Comparison of ENCODE assay signal across 9 cellular contexts in the genomic region with DNA sequence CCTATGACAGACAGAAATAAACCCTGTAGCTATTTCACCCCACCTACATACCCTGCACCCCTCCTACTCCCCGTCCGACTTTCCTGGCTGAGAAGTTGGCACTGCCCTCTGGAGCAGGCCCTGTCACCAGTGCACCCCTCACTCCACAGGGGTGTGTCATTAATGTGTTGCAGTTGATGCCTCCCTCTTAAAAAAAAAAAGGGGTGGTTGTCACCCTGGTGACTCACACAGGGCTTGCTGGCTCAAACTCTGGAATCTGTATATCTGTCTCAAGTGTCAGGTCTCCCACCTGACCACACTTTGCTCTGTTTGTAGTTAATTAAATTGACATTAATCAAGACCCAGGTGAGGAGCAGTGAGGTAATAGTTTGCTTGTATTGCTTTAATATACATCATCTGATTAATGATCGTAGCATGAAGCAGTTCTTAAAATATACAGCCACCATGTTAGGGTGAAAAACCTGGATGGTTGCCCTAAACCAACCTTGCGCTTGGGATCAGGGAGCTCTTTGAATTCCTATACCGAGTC. TPM values are rescaled to one million over a fixed set of nuclear protein-coding genes. Genes with fewer than 3 reads are reported as not detected.
A peak's percentile ranks its signal among the peaks of the same experiment; 100 is the strongest.
DNase-seq lines count a peak whose midpoint lies in the region; ATAC-seq and TF ChIP-seq lines count a peak whose summit lies in the region.
"Had no signal": no experiment of that assay in that cellular context is flagged by ENCODE, and none has a peak within 500 bp of the region (broad histone marks: within the 10 kb centered on the region; RNA-seq: fewer than 3 reads in every experiment).

No MANE protein-coding gene starts in this region.

- H3K27me3 Mint-ChIP-seq in activated naive CD8-positive, alpha-beta T cell treated with anti-CD3 and anti-CD28 coated beads, Interleukin-2, amount 50 U/mL, for 24 hours = no peaks in the 10 kb centered on the region

- no peak for TF ChIP-seq POLR2A in stomach (IDR thresholded peaks at IDR 0.05)

- H3K27ac Mint-ChIP-seq in activated naive CD8-positive, alpha-beta T cell treated with anti-CD3 and anti-CD28 coated beads, Interleukin-2, amount 50 U/mL, for 24 hours = peak overlapping the region; percentile 37

- peak; percentile 12 for ATAC-seq in activated naive CD8-positive, alpha-beta T cell treated with anti-CD3 and anti-CD28 coated beads, Interleukin-2, amount 50 U/mL, for 24 hours
- no peak for ATAC-seq in left ventricle myocardium superior
- no peak for ATAC-seq in HG03565 (IDR thresholded peaks at IDR 0.05; ENCODE audit: unreplicated experiment)

- H3K4me3 ChIP-seq in BLaER1 (no peak overlapping the region), mesenchymal stem cell (ENCODE audit: insufficient read depth in 1 of 2, low read depth in 1 of 2, low read length in 2 of 2) (peak overlapping the region in 1 of 2 experiments; percentile 32), stomach (no peak overlapping the region)

- WGBS in mesenchymal stem cell = 90% methylated on average over 5 of the region's 5 CpGs
- 61 to 66% (median 64%) methylated on average over 5 of the region's 5 CpGs for WGBS in stomach, 5 donors

- H3K23ac ChIP-seq in mesenchymal stem cell (ENCODE audit: low read length in 2 of 2) = no peak overlapping the region

- peak; percentile 56 for DNase-seq in HPDE6-E6E7 (ENCODE audit: extremely low spot score)
- DNase-seq in activated naive CD8-positive, alpha-beta T cell treated with anti-CD3 and anti-CD28 coated beads, Interleukin-2, amount 50 U/mL, for 24 hours = no peak
- DNase-seq in mesenchymal stem cell = peak; percentile 51
- no peak for DNase-seq in NCI-H1436 treated with DMSO at 0.1 percent for 48 hours (lab: John Stamatoyannopoulos, UW)
- no peak for DNase-seq in stomach
- DNase-seq in left ventricle myocardium superior = no peak
- DNase-seq: substantia nigra had no signal

- H2BK12ac ChIP-seq in mesenchymal stem cell (ENCODE audit: low read length in 2 of 2) = no peak overlapping the region

- H3K18ac ChIP-seq in mesenchymal stem cell (ENCODE audit: low read depth in 1 of 2, low read length in 2 of 2) = no peak overlapping the region

- H3K9me3 Mint-ChIP-seq in activated naive CD8-positive, alpha-beta T cell treated with anti-CD3 and anti-CD28 coated beads, Interleukin-2, amount 50 U/mL, for 24 hours = no peaks in the 10 kb centered on the region

- intact Hi-C loops in stomach (cut with DNase I; ENCODE audit: low total_unique reads) (no loop called here), left ventricle myocardium superior (cut with micrococcal nuclease) (no loop called here)

- H2BK15ac ChIP-seq in mesenchymal stem cell (ENCODE audit: low read depth, poor library complexity, severe bottlenecking) = no peak overlapping the region

- H3K9me3 ChIP-seq in BLaER1 (no peaks in the 10 kb centered on the region), mesenchymal stem cell (ENCODE audit: control insufficient read depth, low read length) (no peaks in the 10 kb centered on the region), stomach (no peaks in the 10 kb centered on the region)

- no peak overlapping the region for H3K9ac ChIP-seq in BLaER1
- peak overlapping the region; percentile 46 for H3K9ac ChIP-seq in mesenchymal stem cell (ENCODE audit: low read length)

- no peak overlapping the region for H2BK120ac ChIP-seq in mesenchymal stem cell (ENCODE audit: low read depth, low read length)

- H3K36me3 ChIP-seq in BLaER1 = no peaks in the 10 kb centered on the region
- no peaks in the 10 kb centered on the region for H3K36me3 ChIP-seq in mesenchymal stem cell (ENCODE audit: control insufficient read depth in 1 of 2, insufficient read depth in 2 of 2, low read depth in 1 of 2, low read length in 2 of 2)
- H3K36me3 ChIP-seq in stomach = no peaks in the 10 kb centered on the region

- no peak overlapping the region for H2AK5ac ChIP-seq in mesenchymal stem cell (ENCODE audit: low read length, severe bottlenecking)

- H2BK5ac ChIP-seq in mesenchymal stem cell (ENCODE audit: low read depth, low read length, poor library complexity, severe bottlenecking) = no peak overlapping the region

- peaks cover 86% of the 10 kb centered on the region for H3K4me1 ChIP-seq in BLaER1
- H3K4me1 ChIP-seq in mesenchymal stem cell (ENCODE audit: control insufficient read depth, insufficient read depth, low read depth, low read length) = peaks cover 14% of the 10 kb centered on the region
- H3K4me1 ChIP-seq in stomach = peaks cover 26 to 62% (median 46%) of the 10 kb centered on the region in 4 donors

- H3K79me1 ChIP-seq in mesenchymal stem cell (replicated peaks; ENCODE audit: low read length, poor library complexity, severe bottlenecking) = peaks cover 13% of the 10 kb centered on the region

- H3K14ac ChIP-seq in mesenchymal stem cell (ENCODE audit: low read length in 2 of 2) = no peak overlapping the region

- H3K4me1 Mint-ChIP-seq in activated naive CD8-positive, alpha-beta T cell treated with anti-CD3 and anti-CD28 coated beads, Interleukin-2, amount 50 U/mL, for 24 hours = peaks cover 60% of the 10 kb centered on the region

- H3K27ac ChIP-seq in BLaER1 (no peak overlapping the region), mesenchymal stem cell (ENCODE audit: low read length, poor library complexity, severe bottlenecking) (no peak overlapping the region), stomach (peak overlapping the region in 2 of 5 donors; percentile 52 to 96)

- H4K91ac ChIP-seq in mesenchymal stem cell (ENCODE audit: low read length) = peak overlapping the region; percentile 73

- no peak overlapping the region for H2AFZ ChIP-seq in mesenchymal stem cell (ENCODE audit: low read depth, low read length)

- peaks cover 5% of the 10 kb centered on the region for H3K36me3 Mint-ChIP-seq in activated naive CD8-positive, alpha-beta T cell treated with anti-CD3 and anti-CD28 coated beads, Interleukin-2, amount 50 U/mL, for 24 hours (ENCODE audit: low read depth)

- H3K27me3 ChIP-seq in BLaER1 = no peaks in the 10 kb centered on the region
- no peaks in the 10 kb centered on the region for H3K27me3 ChIP-seq in mesenchymal stem cell (ENCODE audit: control insufficient read depth in 1 of 2, insufficient read depth in 1 of 2, low read length in 2 of 2)
- no peaks in the 10 kb centered on the region for H3K27me3 ChIP-seq in stomach

- peaks cover 72% of the 10 kb centered on the region for H4K20me1 ChIP-seq in BLaER1

- H3K4me2 ChIP-seq in BLaER1 (peak overlapping the region; percentile 29; the same call in 1 of the 2 replicates), mesenchymal stem cell (ENCODE audit: low read length, poor library complexity, severe bottlenecking) (no peak overlapping the region)

- TF ChIP-seq CTCF in stomach (IDR thresholded peaks at IDR 0.05) = no peak

- H3K4me3 Mint-ChIP-seq in activated naive CD8-positive, alpha-beta T cell treated with anti-CD3 and anti-CD28 coated beads, Interleukin-2, amount 50 U/mL, for 24 hours = peak overlapping the region; percentile 27

- H3K4ac ChIP-seq in mesenchymal stem cell (ENCODE audit: low read depth in 1 of 2, low read length in 2 of 2) = no peak overlapping the region

- no peak for TF ChIP-seq EP300 in stomach (IDR thresholded peaks at IDR 0.05)

- no peak overlapping the region for H4K8ac ChIP-seq in mesenchymal stem cell (ENCODE audit: low read length)

RNA-seq across cellular contexts. Expression of a gene that starts 2.0 kb away (rescaled TPM):
- 46.1 TPM for polyA plus RNA-seq in mesenchymal stem cell (2013, experiment 1 of 2)
- polyA plus RNA-seq in mesenchymal stem cell (2013, experiment 2 of 2) = 42.5 TPM
- total RNA-seq in stomach (100 to 1,000 TPM in 1 of 5 donors, 10 to 100 TPM in 3, 1 to 10 TPM in 1; 9.3 to 119 (median 27.2) TPM), left ventricle myocardium superior (29.7 TPM)
- 10 to 100 TPM; 10.1 to 21.4 (median 17.9) TPM for polyA plus RNA-seq in stomach

Comparison
In these comparisons a context has a peak if more than half of its experiments do, and no peak if none do; other contexts are left out.
1. DNase-seq: peak in HPDE6-E6E7 (single experiment) and mesenchymal stem cell (single experiment); none in activated naive CD8-positive, alpha-beta T cell treated with anti-CD3 and anti-CD28 coated beads, Interleukin-2, amount 50 U/mL, for 24 hours (single experiment), NCI-H1436 treated with DMSO at 0.1 percent for 48 hours (single experiment), stomach (single experiment) and left ventricle myocardium superior (single experiment).